Comparison of ENCODE assay signal across 23 cellular contexts in genomic region chr7:118149394-118149793, GRCh38.
"Had no signal": no experiment of that assay in that cellular context is flagged by ENCODE, and none has a peak within 500 bp of the region (broad histone marks: within the 10 kb centered on the region; RNA-seq: fewer than 3 reads in every experiment).

No MANE protein-coding gene starts in this region.

- H3K4me3 ChIP-seq: coronary artery, dorsolateral prefrontal cortex, esophagus muscularis mucosa, gastroesophageal sphincter, heart left ventricle, hepatocyte, left lung, lower lobe of right lung had no signal

- H3K79me2 ChIP-seq: hepatocyte had no signal

- H3K27ac ChIP-seq: coronary artery, dorsolateral prefrontal cortex, esophagus muscularis mucosa, foreskin keratinocyte, gastroesophageal sphincter, heart left ventricle, hepatocyte, left lung, lower lobe of right lung had no signal

- H3K27me3 ChIP-seq: dorsolateral prefrontal cortex, esophagus muscularis mucosa, foreskin keratinocyte, gastroesophageal sphincter, hepatocyte, left lung had no signal

- FAIRE-seq: colon, endothelial cell of umbilical vein, frontal cortex, islet of Langerhans, keratinocyte had no signal

- H3K36me3 ChIP-seq: esophagus muscularis mucosa, gastroesophageal sphincter, heart left ventricle, left lung, lower lobe of right lung had no signal

- H3K4me1 ChIP-seq: esophagus muscularis mucosa, foreskin keratinocyte, gastroesophageal sphincter, left lung, lower lobe of right lung had no signal

- H2AFZ ChIP-seq: hepatocyte had no signal

- H3K4me2 ChIP-seq: hepatocyte had no signal

- DNase-seq: dermis blood vessel endothelial cell; dorsolateral prefrontal cortex; effector CD4-positive, alpha-beta T cell; effector memory CD4-positive, alpha-beta T cell; heart left ventricle; hypothalamus; immature natural killer cell; left cardiac atrium; left lung; left ventricle myocardium superior; lower lobe of right lung; midbrain; naive thymus-derived CD4-positive, alpha-beta T cell had no signal

- ATAC-seq: foreskin keratinocyte; gastroesophageal sphincter; left lung; left ventricle myocardium superior; naive thymus-derived CD4-positive, alpha-beta T cell had no signal

- H3K9me3 ChIP-seq: esophagus muscularis mucosa, gastroesophageal sphincter, heart left ventricle, left lung, lower lobe of right lung had no signal
